Comparison of ENCODE assay signal across 23 cellular contexts in genomic region chr12:116215021-116215420, GRCh38.
"Had no signal": no experiment of that assay in that cellular context is flagged by ENCODE, and none has a peak within 500 bp of the region (broad histone marks: within the 10 kb centered on the region; RNA-seq: fewer than 3 reads in every experiment).

No MANE protein-coding gene starts in this region.

- H3K36me3 ChIP-seq: esophagus squamous epithelium, gastrocnemius medialis, left lung, uterus had no signal

- H3K27ac ChIP-seq: esophagus squamous epithelium, gastrocnemius medialis, left lung, uterus had no signal

- DNase-seq: activated CD4-positive, alpha-beta T cell treated with anti-CD3 and anti-CD28 coated beads, Interleukin-2, amount 10 ng/mL, durations not matched to agents 24 days and 14 days; activated CD8-positive, alpha-beta memory T cell treated with anti-CD3 and anti-CD28 coated beads, Interleukin-2, amount 10 ng/mL, durations not matched to agents 7 days and 5 days; activated CD8-positive, alpha-beta T cell treated with anti-CD3 and anti-CD28 coated beads for 36 hours; activated naive CD8-positive, alpha-beta T cell treated with anti-CD3 and anti-CD28 coated beads, Interleukin-2, amount 10 ng/mL, durations not matched to agents 7 days and 5 days; activated T-cell treated with anti-CD3 and anti-CD28 coated beads for 4 hours; cortex of kidney; endodermal cell; esophagus squamous epithelium; gastrocnemius medialis; hippocampal formation; kidney glomerular epithelial cell; left lung; occipital lobe; posterior cingulate gyrus; small intestine; stimulated activated CD4-positive, alpha-beta T cell treated with anti-CD3 and anti-CD28 coated beads, Interleukin-15, amount 100 ng/mL, for 24 hours; trophoblast cell; uterus had no signal

- H3K36me3 Mint-ChIP-seq: activated naive CD8-positive, alpha-beta T cell treated with anti-CD3 and anti-CD28 coated beads, Interleukin-2, amount 10 ng/mL, durations not matched to agents 7 days and 5 days; mesothelial cell of epicardium; stimulated activated memory B cell treated with anti-CD40 and anti-IgM and Interleukin-4, amounts not matched to agents 10 μg/mL and 1 μg/mL and 100 μg/mL, for 72 hours had no signal

- H3K4me3 Mint-ChIP-seq: activated CD4-positive, alpha-beta T cell treated with anti-CD3 and anti-CD28 coated beads, Interleukin-2, amount 10 ng/mL, durations not matched to agents 24 days and 14 days; activated CD8-positive, alpha-beta memory T cell treated with anti-CD3 and anti-CD28 coated beads, Interleukin-2, amount 10 ng/mL, durations not matched to agents 7 days and 5 days; activated CD8-positive, alpha-beta T cell treated with anti-CD3 and anti-CD28 coated beads for 36 hours; activated naive CD8-positive, alpha-beta T cell treated with anti-CD3 and anti-CD28 coated beads, Interleukin-2, amount 10 ng/mL, durations not matched to agents 7 days and 5 days; endodermal cell; mesothelial cell of epicardium; stimulated activated memory B cell treated with anti-CD40 and anti-IgM and Interleukin-4, amounts not matched to agents 10 μg/mL and 1 μg/mL and 100 μg/mL, for 72 hours; T-helper 1 cell treated with Interleukin-12 subunit alpha and Interleukin-12 subunit beta and Interleukin-4 antibody, amounts not matched to agents 30 μg/mL and 1 μg/mL, for 36 hours had no signal

- H3K9me3 Mint-ChIP-seq: activated CD4-positive, alpha-beta T cell treated with anti-CD3 and anti-CD28 coated beads, Interleukin-2, amount 10 ng/mL, durations not matched to agents 24 days and 14 days; activated CD8-positive, alpha-beta T cell treated with anti-CD3 and anti-CD28 coated beads for 36 hours; activated naive CD8-positive, alpha-beta T cell treated with anti-CD3 and anti-CD28 coated beads, Interleukin-2, amount 10 ng/mL, durations not matched to agents 7 days and 5 days; endodermal cell; mesothelial cell of epicardium; stimulated activated memory B cell treated with anti-CD40 and anti-IgM and Interleukin-4, amounts not matched to agents 10 μg/mL and 1 μg/mL and 100 μg/mL, for 72 hours; T-helper 1 cell treated with Interleukin-12 subunit alpha and Interleukin-12 subunit beta and Interleukin-4 antibody, amounts not matched to agents 30 μg/mL and 1 μg/mL, for 36 hours had no signal

- H3K27me3 Mint-ChIP-seq: activated CD4-positive, alpha-beta T cell treated with anti-CD3 and anti-CD28 coated beads, Interleukin-2, amount 10 ng/mL, durations not matched to agents 24 days and 14 days; activated CD8-positive, alpha-beta memory T cell treated with anti-CD3 and anti-CD28 coated beads, Interleukin-2, amount 10 ng/mL, durations not matched to agents 7 days and 5 days; activated CD8-positive, alpha-beta T cell treated with anti-CD3 and anti-CD28 coated beads for 36 hours; stimulated activated memory B cell treated with anti-CD40 and anti-IgM and Interleukin-4, amounts not matched to agents 10 μg/mL and 1 μg/mL and 100 μg/mL, for 72 hours had no signal

- H3K27ac Mint-ChIP-seq: activated CD4-positive, alpha-beta T cell treated with anti-CD3 and anti-CD28 coated beads, Interleukin-2, amount 10 ng/mL, durations not matched to agents 24 days and 14 days; activated CD8-positive, alpha-beta memory T cell treated with anti-CD3 and anti-CD28 coated beads, Interleukin-2, amount 10 ng/mL, durations not matched to agents 7 days and 5 days; activated CD8-positive, alpha-beta T cell treated with anti-CD3 and anti-CD28 coated beads for 36 hours; activated naive CD8-positive, alpha-beta T cell treated with anti-CD3 and anti-CD28 coated beads, Interleukin-2, amount 10 ng/mL, durations not matched to agents 7 days and 5 days; endodermal cell; mesothelial cell of epicardium; T-helper 1 cell treated with Interleukin-12 subunit alpha and Interleukin-12 subunit beta and Interleukin-4 antibody, amounts not matched to agents 30 μg/mL and 1 μg/mL, for 36 hours had no signal

- H3K4me3 ChIP-seq: esophagus squamous epithelium, gastrocnemius medialis, left lung, lung, uterus had no signal

- ATAC-seq: activated CD8-positive, alpha-beta memory T cell treated with anti-CD3 and anti-CD28 coated beads, Interleukin-2, amount 10 ng/mL, durations not matched to agents 7 days and 5 days; activated CD8-positive, alpha-beta T cell treated with anti-CD3 and anti-CD28 coated beads for 36 hours; gastrocnemius medialis; left lung; sciatic nerve; stimulated activated memory B cell treated with anti-CD40 and anti-IgM and Interleukin-4, amounts not matched to agents 10 μg/mL and 1 μg/mL and 100 μg/mL, for 72 hours had no signal

- H3K27me3 ChIP-seq: esophagus squamous epithelium, gastrocnemius medialis, left lung, uterus had no signal

- H3K9me3 ChIP-seq: esophagus squamous epithelium, gastrocnemius medialis, left lung, uterus had no signal

- H3K4me1 ChIP-seq: uterus had no signal
